In the genomic region with DNA sequence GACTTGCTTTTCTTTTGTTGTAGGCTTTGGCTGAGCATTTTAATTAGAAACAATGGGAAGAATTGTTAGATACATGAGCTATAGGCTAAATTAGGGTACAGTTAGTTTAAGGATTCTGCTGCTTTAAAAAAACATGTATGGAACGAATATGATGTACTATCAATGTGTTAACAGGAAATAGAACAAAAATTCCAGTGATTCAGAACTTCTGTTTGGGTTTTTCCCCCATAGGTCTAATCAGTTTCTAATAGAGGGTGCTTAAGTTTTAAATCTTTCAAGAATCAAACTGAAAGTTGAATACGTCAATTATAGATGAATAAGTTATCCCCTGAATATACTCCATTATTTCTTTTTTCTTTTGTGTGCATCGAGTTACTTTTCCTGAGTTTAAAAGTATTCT, we compare ENCODE assay signal across 1 cellular context.
TF ChIP-seq lines count a peak whose summit lies in the region.

No MANE protein-coding gene starts in this region.

TF ChIP-seq in K562, 482 proteins besides CTCF, POLR2A, EP300 and RAD21 (continued from another document):
- TF ChIP-seq NEUROD1 (IDR thresholded peaks at IDR 0.05; ENCODE audit: borderline replicate concordance, low read depth, low read length, partially characterized antibody): no peak
- no peak for TF ChIP-seq CHD2 (IDR thresholded peaks at IDR 0.05; ENCODE audit: low read depth, low read length)
- no peak for TF ChIP-seq FOXK1 (CRISPR knock-in tag; IDR thresholded peaks at IDR 0.05; ENCODE audit: borderline replicate concordance)
- TF ChIP-seq, protein P1, sequence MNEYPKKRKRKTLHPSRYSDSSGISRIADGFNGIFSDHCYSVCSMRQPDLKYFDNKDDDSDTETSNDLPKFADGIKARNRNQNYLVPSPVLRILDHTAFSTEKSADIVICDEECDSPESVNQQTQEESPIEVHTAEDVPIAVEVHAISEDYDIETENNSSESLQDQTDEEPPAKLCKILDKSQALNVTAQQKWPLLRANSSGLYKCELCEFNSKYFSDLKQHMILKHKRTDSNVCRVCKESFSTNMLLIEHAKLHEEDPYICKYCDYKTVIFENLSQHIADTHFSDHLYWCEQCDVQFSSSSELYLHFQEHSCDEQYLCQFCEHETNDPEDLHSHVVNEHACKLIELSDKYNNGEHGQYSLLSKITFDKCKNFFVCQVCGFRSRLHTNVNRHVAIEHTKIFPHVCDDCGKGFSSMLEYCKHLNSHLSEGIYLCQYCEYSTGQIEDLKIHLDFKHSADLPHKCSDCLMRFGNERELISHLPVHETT (CRISPR knock-in tag; conservative IDR thresholded peaks at IDR 0.05 in 1 of 2, IDR thresholded peaks at IDR 0.05 in 1 of 2): no peak
- no peak for TF ChIP-seq ILF3 (IDR thresholded peaks at IDR 0.05; ENCODE audit: borderline replicate concordance)
- TF ChIP-seq MEIS2 (IDR thresholded peaks at IDR 0.05; ENCODE audit: partially characterized antibody): no peak
- TF ChIP-seq SREBF1 (IDR thresholded peaks at IDR 0.05; ENCODE audit: borderline replicate concordance, low read depth, low read length): no peak
- TF ChIP-seq, protein P2, sequence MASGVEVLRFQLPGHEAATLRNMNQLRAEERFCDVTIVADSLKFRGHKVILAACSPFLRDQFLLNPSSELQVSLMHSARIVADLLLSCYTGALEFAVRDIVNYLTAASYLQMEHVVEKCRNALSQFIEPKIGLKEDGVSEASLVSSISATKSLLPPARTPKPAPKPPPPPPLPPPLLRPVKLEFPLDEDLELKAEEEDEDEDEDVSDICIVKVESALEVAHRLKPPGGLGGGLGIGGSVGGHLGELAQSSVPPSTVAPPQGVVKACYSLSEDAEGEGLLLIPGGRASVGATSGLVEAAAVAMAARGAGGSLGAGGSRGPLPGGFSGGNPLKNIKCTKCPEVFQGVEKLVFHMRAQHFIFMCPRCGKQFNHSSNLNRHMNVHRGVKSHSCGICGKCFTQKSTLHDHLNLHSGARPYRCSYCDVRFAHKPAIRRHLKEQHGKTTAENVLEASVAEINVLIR (CRISPR knock-in tag; IDR thresholded peaks at IDR 0.05): no peak
- TF ChIP-seq, protein P3, sequence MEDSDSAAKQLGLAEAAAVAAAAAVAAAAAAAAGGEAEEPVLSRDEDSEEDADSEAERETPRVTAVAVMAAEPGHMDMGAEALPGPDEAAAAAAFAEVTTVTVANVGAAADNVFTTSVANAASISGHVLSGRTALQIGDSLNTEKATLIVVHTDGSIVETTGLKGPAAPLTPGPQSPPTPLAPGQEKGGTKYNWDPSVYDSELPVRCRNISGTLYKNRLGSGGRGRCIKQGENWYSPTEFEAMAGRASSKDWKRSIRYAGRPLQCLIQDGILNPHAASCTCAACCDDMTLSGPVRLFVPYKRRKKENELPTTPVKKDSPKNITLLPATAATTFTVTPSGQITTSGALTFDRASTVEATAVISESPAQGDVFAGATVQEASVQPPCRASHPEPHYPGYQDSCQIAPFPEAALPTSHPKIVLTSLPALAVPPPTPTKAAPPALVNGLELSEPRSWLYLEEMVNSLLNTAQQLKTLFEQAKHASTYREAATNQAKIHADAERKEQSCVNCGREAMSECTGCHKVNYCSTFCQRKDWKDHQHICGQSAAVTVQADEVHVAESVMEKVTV (CRISPR knock-in tag; IDR thresholded peaks at IDR 0.05): no peak
- no peak for TF ChIP-seq GTF2E2 (tag; IDR thresholded peaks at IDR 0.05)
- no peak for TF ChIP-seq RBFOX2 (IDR thresholded peaks at IDR 0.05; ENCODE audit: low read depth, low read length)
